Comparison of ENCODE assay signal across 31 cellular contexts in the genomic region with DNA sequence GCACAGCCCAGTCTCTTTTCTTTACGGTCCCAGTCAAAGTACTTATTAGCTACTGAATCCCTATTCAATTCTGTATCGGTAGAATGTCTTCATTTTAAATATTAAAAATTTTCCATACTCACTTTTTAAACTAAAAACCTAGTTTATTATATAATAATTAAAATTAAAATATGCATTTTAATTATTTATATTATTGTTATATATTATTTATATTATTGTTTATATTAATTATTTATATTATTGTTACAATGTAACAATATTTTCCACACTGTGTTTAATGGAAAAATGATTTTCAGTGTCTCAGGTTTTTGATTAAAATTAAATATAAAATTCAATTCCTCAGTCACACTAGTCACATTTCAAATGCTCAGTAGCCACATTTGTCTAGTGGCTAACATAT.
"Had no signal": no experiment of that assay in that cellular context is flagged by ENCODE, and none has a peak within 500 bp of the region (broad histone marks: within the 10 kb centered on the region; RNA-seq: fewer than 3 reads in every experiment).

No MANE protein-coding gene starts in this region.

- H3K36me3 ChIP-seq: adrenal gland, breast epithelium, SJCRH30 had no signal

- H3K9me3 Mint-ChIP-seq: activated B cell treated with CpG ODN at 0.5 μM for 24 hours; activated CD4-positive, alpha-beta memory T cell treated with anti-CD3 and anti-CD28 coated beads for 36 hours; activated naive CD4-positive, alpha-beta T cell treated with anti-CD3 and anti-CD28 coated beads for 36 hours; activated naive CD4-positive, alpha-beta T cell treated with anti-CD3 and anti-CD28 coated beads, Interleukin-2, amount 50 U/mL, for 72 hours; activated T-cell treated with anti-CD3 and anti-CD28 coated beads, Interleukin-2, amount 50 U/mL, for 4 hours; activated T-helper 1 cell treated with anti-CD3 and anti-CD28 coated beads, Interleukin-12 subunit alpha, Interleukin-12 subunit beta, Interleukin-2, Interleukin-4 antibody, amounts not matched to agents 30 ng/mL and 10 ng/mL and 1 ng/mL, durations not matched to agents 14 hours and 24 hours and 36 hours; T-helper 2 cell treated with Interferon-gamma antibody and Interleukin-4, amounts not matched to agents 5 μg/mL and 100 μg/mL, for 36 hours had no signal

- H3K4me3 ChIP-seq: adrenal gland, body of pancreas, breast epithelium, SJCRH30, SK-N-MC had no signal

- H3K36me3 Mint-ChIP-seq: activated CD4-positive, alpha-beta memory T cell treated with anti-CD3 and anti-CD28 coated beads for 36 hours; activated naive CD4-positive, alpha-beta T cell treated with anti-CD3 and anti-CD28 coated beads, Interleukin-2, amount 50 U/mL, for 72 hours had no signal

- H3K4me1 ChIP-seq: adrenal gland, breast epithelium had no signal

- ATAC-seq: activated naive CD4-positive, alpha-beta T cell treated with anti-CD3 and anti-CD28 coated beads, Interleukin-2, amount 50 U/mL, for 72 hours; activated T-cell treated with anti-CD3 and anti-CD28 coated beads, Interleukin-2, amount 50 U/mL, for 4 hours; body of pancreas had no signal

- H3K27me3 ChIP-seq: adrenal gland, body of pancreas, breast epithelium, SJCRH30 had no signal

- DNase-seq: activated B cell treated with CpG ODN at 0.5 μM for 24 hours; activated CD4-positive, alpha-beta memory T cell treated with anti-CD3 and anti-CD28 coated beads for 36 hours; activated CD4-positive, alpha-beta T cell treated with anti-CD3 and anti-CD28 coated beads for 4 hours; activated CD4-positive, alpha-beta T cell treated with anti-CD3 and anti-CD28 coated beads, Interleukin-2, amount 50 U/mL, for 1 hour; activated CD4-positive, CD25-positive, alpha-beta regulatory T cell treated with anti-CD3 and anti-CD28 coated beads, Interleukin-2, amount 50 U/mL, for 72 hours; activated CD8-positive, alpha-beta memory T cell treated with anti-CD3 and anti-CD28 coated beads, Interleukin-2, amount 50 U/mL, for 4 hours; activated gamma-delta T cell treated with Interleukin-2 at 50 U/mL for 16 hours; activated naive CD4-positive, alpha-beta T cell treated with anti-CD3 and anti-CD28 coated beads for 36 hours; activated T-cell treated with anti-CD3 and anti-CD28 coated beads for 4 hours; activated T-cell treated with anti-CD3 and anti-CD28 coated beads, Interleukin-2, amount 50 U/mL, for 4 hours; adrenal gland; body of pancreas; cerebellar nuclear complex; KG1; MM.1S; MV-4-11; NCI-H1092; NCI-H1436 treated with DMSO at 0.1 percent for 48 hours; NCI-H1694 treated with DMSO at 0.1 percent for 48 hours; NCI-H2029; NCI-H345; NCI-H524 treated with DMSO at 0.1 percent for 48 hours; NK-92 treated with Interleukin-12 subunit alpha and Interleukin-12 subunit beta, amount 100 ng/mL, for 24 hours; SHP77; SJCRH30 had no signal

- H3K27ac Mint-ChIP-seq: activated B cell treated with CpG ODN at 0.5 μM for 24 hours; activated CD4-positive, alpha-beta memory T cell treated with anti-CD3 and anti-CD28 coated beads for 36 hours; activated naive CD4-positive, alpha-beta T cell treated with anti-CD3 and anti-CD28 coated beads for 36 hours; activated T-helper 1 cell treated with anti-CD3 and anti-CD28 coated beads, Interleukin-12 subunit alpha, Interleukin-12 subunit beta, Interleukin-2, Interleukin-4 antibody, amounts not matched to agents 30 ng/mL and 10 ng/mL and 1 ng/mL, durations not matched to agents 14 hours and 24 hours and 36 hours; T-helper 2 cell treated with Interferon-gamma antibody and Interleukin-4, amounts not matched to agents 5 μg/mL and 100 μg/mL, for 36 hours had no signal

- H3K9me3 ChIP-seq: adrenal gland, body of pancreas, breast epithelium, SJCRH30 had no signal

- FAIRE-seq: astrocyte had no signal

- H3K4me3 Mint-ChIP-seq: activated B cell treated with CpG ODN at 0.5 μM for 24 hours; activated CD4-positive, alpha-beta memory T cell treated with anti-CD3 and anti-CD28 coated beads for 36 hours; activated naive CD4-positive, alpha-beta T cell treated with anti-CD3 and anti-CD28 coated beads for 36 hours; activated T-cell treated with anti-CD3 and anti-CD28 coated beads, Interleukin-2, amount 50 U/mL, for 4 hours; activated T-helper 1 cell treated with anti-CD3 and anti-CD28 coated beads, Interleukin-12 subunit alpha, Interleukin-12 subunit beta, Interleukin-2, Interleukin-4 antibody, amounts not matched to agents 30 ng/mL and 10 ng/mL and 1 ng/mL, durations not matched to agents 14 hours and 24 hours and 36 hours; T-helper 2 cell treated with Interferon-gamma antibody and Interleukin-4, amounts not matched to agents 5 μg/mL and 100 μg/mL, for 36 hours had no signal

- H3K27ac ChIP-seq: adrenal gland, body of pancreas, breast epithelium, SJCRH30, SK-N-MC had no signal
